In the genomic region with DNA sequence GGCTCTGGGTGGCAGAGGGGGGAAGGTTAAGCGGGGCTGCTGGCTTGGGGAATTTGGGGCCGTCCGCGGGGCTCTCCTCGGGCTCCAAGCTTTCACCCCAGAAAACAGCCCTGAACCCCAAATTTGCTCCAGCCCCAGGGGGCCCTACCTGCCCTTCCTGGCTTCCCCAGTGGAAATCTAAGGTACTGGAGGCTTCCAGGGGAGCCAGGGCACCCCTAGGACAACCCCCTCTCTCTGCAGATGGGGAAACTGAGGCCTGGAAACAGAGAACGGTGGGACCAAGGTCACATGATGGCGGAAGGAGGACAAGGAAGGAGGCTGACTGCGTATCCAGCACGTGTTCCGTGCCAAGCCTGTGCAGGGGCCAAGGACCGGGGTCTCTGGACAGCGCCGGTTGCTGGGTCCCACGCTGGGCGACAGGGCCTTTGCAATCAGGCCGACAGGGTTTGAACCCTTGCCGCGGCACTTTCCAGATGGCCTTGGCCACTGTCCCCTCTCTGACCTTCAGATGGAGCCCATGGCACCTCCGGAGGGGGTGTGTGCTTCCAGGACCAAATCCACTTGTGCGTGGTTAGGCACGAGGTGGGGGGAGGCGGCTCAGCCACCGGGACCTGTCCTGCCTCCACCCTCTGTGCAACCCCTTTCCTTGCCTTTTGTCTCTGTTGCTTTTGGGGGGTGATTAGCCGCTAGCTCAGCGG, we compare ENCODE assay signal across 8 cellular contexts.
DNase-seq lines count a peak whose midpoint lies in the region; ATAC-seq and FAIRE-seq lines count a peak whose summit lies in the region.

No MANE protein-coding gene starts in this region.

- H3K36me3 ChIP-seq in HUES48 (ENCODE audit: control insufficient read depth, insufficient read depth, low read length) (no peaks in the 10 kb centered on the region), iPS-18a (ENCODE audit: control insufficient read depth, low read depth, low read length) (no peaks in the 10 kb centered on the region), small intestine (ENCODE audit: control insufficient read depth in 2 of 2, insufficient read depth in 2 of 2, low read length in 2 of 2) (no peaks in the 10 kb centered on the region)

- H3K27me3 Mint-ChIP-seq in activated naive CD8-positive, alpha-beta T cell treated with anti-CD3 and anti-CD28 coated beads, Interleukin-2, amount 50 U/mL, for 24 hours, result peaks cover 50% of the 10 kb centered on the region

- H3K4me1 ChIP-seq in HUES48 (ENCODE audit: control insufficient read depth, insufficient read depth, low read length), result peaks cover 9% of the 10 kb centered on the region; the same call in 1 of the 2 replicates
- H3K4me1 ChIP-seq in iPS-18a (ENCODE audit: control insufficient read depth, low read depth, low read length), result peaks cover 15% of the 10 kb centered on the region
- peaks cover 1 to 3% of the 10 kb centered on the region in 2 donors for H3K4me1 ChIP-seq in small intestine (ENCODE audit: control insufficient read depth in 2 of 2, insufficient read depth in 1 of 2, low read depth in 1 of 2, low read length in 1 of 2)

- H3K36me3 Mint-ChIP-seq in activated naive CD8-positive, alpha-beta T cell treated with anti-CD3 and anti-CD28 coated beads, Interleukin-2, amount 50 U/mL, for 24 hours (ENCODE audit: low read depth), result peaks cover 2% of the 10 kb centered on the region

- H3K9me3 ChIP-seq in HUES48 (ENCODE audit: control insufficient read depth, insufficient read depth, low read length) (no peaks in the 10 kb centered on the region; the same call in 1 of the 2 replicates), iPS-18a (ENCODE audit: control insufficient read depth, low read depth, low read length) (no peaks in the 10 kb centered on the region), small intestine (ENCODE audit: control insufficient read depth, low read depth) (no peaks in the 10 kb centered on the region)

- H3K4me3 ChIP-seq in HUES48 (ENCODE audit: low read depth, low read length) (peak overlapping the region; percentile 59), iPS-18a (ENCODE audit: low read length) (peak overlapping the region; percentile 34), small intestine (ENCODE audit: low read depth in 1 of 2, low read length in 2 of 2) (peak overlapping the region; percentile 19 to 50)

- H3K27ac Mint-ChIP-seq in activated naive CD8-positive, alpha-beta T cell treated with anti-CD3 and anti-CD28 coated beads, Interleukin-2, amount 50 U/mL, for 24 hours, result no peak overlapping the region

- FAIRE-seq in small intestine (lab: Jason Lieb, UNC), result no peak

- 10 to 16% (median 14%) methylated on average over 25 of the region's 25 CpGs for WGBS in small intestine, 3 donors

- H3K9me3 Mint-ChIP-seq in activated naive CD8-positive, alpha-beta T cell treated with anti-CD3 and anti-CD28 coated beads, Interleukin-2, amount 50 U/mL, for 24 hours, result no peaks in the 10 kb centered on the region

- DNase-seq in activated naive CD8-positive, alpha-beta T cell treated with anti-CD3 and anti-CD28 coated beads, Interleukin-2, amount 50 U/mL, for 24 hours, result no peak
- DNase-seq in small intestine, result no peak
- DNase-seq in NCI-H187 treated with DMSO at 0.1 percent for 48 hours (lab: John Stamatoyannopoulos, UW), result no peak
- no peak for DNase-seq in NCI-H1105 (lab: John Stamatoyannopoulos, UW)

- H3K27ac ChIP-seq in HUES48 (ENCODE audit: low read depth, low read length) (no peak overlapping the region), iPS-18a (ENCODE audit: low read length) (no peak overlapping the region), small intestine (ENCODE audit: low read depth in 1 of 2, low read length in 1 of 2) (no peak overlapping the region)

- H3K9ac ChIP-seq in HUES48 (ENCODE audit: low read depth, low read length) (no peak overlapping the region), iPS-18a (ENCODE audit: low read length) (no peak overlapping the region)

- H3K27me3 ChIP-seq in HUES48 (ENCODE audit: control insufficient read depth, insufficient read depth, low read length) (peaks cover 68% of the 10 kb centered on the region), iPS-18a (ENCODE audit: control insufficient read depth, insufficient read depth, low read length) (peaks cover 79% of the 10 kb centered on the region), small intestine (ENCODE audit: control insufficient read depth in 2 of 2, insufficient read depth in 2 of 2, low read length in 2 of 2) (peaks cover 0 to 4% of the 10 kb centered on the region in 2 donors)

- peak overlapping the region; percentile 44 for H3K4me3 Mint-ChIP-seq in activated naive CD8-positive, alpha-beta T cell treated with anti-CD3 and anti-CD28 coated beads, Interleukin-2, amount 50 U/mL, for 24 hours

- no peak for ATAC-seq in activated naive CD8-positive, alpha-beta T cell treated with anti-CD3 and anti-CD28 coated beads, Interleukin-2, amount 50 U/mL, for 24 hours
- ATAC-seq in HG03097 (IDR thresholded peaks at IDR 0.05; ENCODE audit: low FRiP score, unreplicated experiment) (no peak), HG03280 (IDR thresholded peaks at IDR 0.05; ENCODE audit: unreplicated experiment) (no peak)

- H3K4me1 Mint-ChIP-seq in activated naive CD8-positive, alpha-beta T cell treated with anti-CD3 and anti-CD28 coated beads, Interleukin-2, amount 50 U/mL, for 24 hours, result peaks cover 24% of the 10 kb centered on the region
